Comparison of ENCODE assay signal across 18 cellular contexts in genomic region chr18:22020867-22021370, GRCh38.
"Had no signal": no experiment of that assay in that cellular context is flagged by ENCODE, and none has a peak within 500 bp of the region (broad histone marks: within the 10 kb centered on the region; RNA-seq: fewer than 3 reads in every experiment).

No MANE protein-coding gene starts in this region.

- H3K9me3 Mint-ChIP-seq: activated CD4-positive, alpha-beta memory T cell treated with anti-CD3 and anti-CD28 coated beads for 36 hours; activated naive CD4-positive, alpha-beta T cell treated with anti-CD3 and anti-CD28 coated beads, Interleukin-2, amount 50 U/mL, for 72 hours; activated T-cell treated with anti-CD3 and anti-CD28 coated beads, Interleukin-2, amount 50 U/mL, for 4 hours had no signal

- H3K4me3 Mint-ChIP-seq: activated CD4-positive, alpha-beta memory T cell treated with anti-CD3 and anti-CD28 coated beads for 36 hours; activated T-cell treated with anti-CD3 and anti-CD28 coated beads, Interleukin-2, amount 50 U/mL, for 4 hours had no signal

- ATAC-seq: activated naive CD4-positive, alpha-beta T cell treated with anti-CD3 and anti-CD28 coated beads, Interleukin-2, amount 50 U/mL, for 72 hours; activated T-cell treated with anti-CD3 and anti-CD28 coated beads, Interleukin-2, amount 50 U/mL, for 4 hours; esophagus mucosa; left cardiac atrium; sciatic nerve had no signal

- H3K4me3 ChIP-seq: breast epithelium, dorsolateral prefrontal cortex, prostate gland, suprapubic skin had no signal

- DNase-seq: activated CD4-positive, alpha-beta memory T cell treated with anti-CD3 and anti-CD28 coated beads for 36 hours; activated effector memory CD4-positive, alpha-beta T cell treated with anti-CD3 and anti-CD28 coated beads, Interleukin-2, amount 50 U/mL, for 16 hours; activated T-cell treated with anti-CD3 and anti-CD28 coated beads, Interleukin-2, amount 50 U/mL, for 4 hours; amygdala; dorsolateral prefrontal cortex; left cardiac atrium; mammary epithelial cell; stimulated activated CD4-positive, alpha-beta T cell treated with anti-CD3 and anti-CD28 coated beads, Interleukin-2, amount 100 ng/mL, for 24 hours; stimulated activated naive CD4-positive, alpha-beta T cell; T-helper 9 cell had no signal

- H3K27me3 ChIP-seq: breast epithelium, neutrophil, suprapubic skin had no signal

- H3K4me1 ChIP-seq: breast epithelium, prostate gland, suprapubic skin had no signal

- H3K36me3 Mint-ChIP-seq: activated CD4-positive, alpha-beta memory T cell treated with anti-CD3 and anti-CD28 coated beads for 36 hours; activated naive CD4-positive, alpha-beta T cell treated with anti-CD3 and anti-CD28 coated beads, Interleukin-2, amount 50 U/mL, for 72 hours had no signal

- H3K36me3 ChIP-seq: breast epithelium, neutrophil, prostate gland, suprapubic skin had no signal

- H3K9me3 ChIP-seq: breast epithelium, neutrophil, prostate gland, suprapubic skin had no signal

- FAIRE-seq: endometrium had no signal

- H3K27ac Mint-ChIP-seq: activated CD4-positive, alpha-beta memory T cell treated with anti-CD3 and anti-CD28 coated beads for 36 hours; activated naive CD4-positive, alpha-beta T cell treated with anti-CD3 and anti-CD28 coated beads, Interleukin-2, amount 50 U/mL, for 72 hours had no signal

- H3K27ac ChIP-seq: breast epithelium, dorsolateral prefrontal cortex, neutrophil, prostate gland, suprapubic skin had no signal
